Comparison of ENCODE assay signal across 1 cellular context in the genomic region with DNA sequence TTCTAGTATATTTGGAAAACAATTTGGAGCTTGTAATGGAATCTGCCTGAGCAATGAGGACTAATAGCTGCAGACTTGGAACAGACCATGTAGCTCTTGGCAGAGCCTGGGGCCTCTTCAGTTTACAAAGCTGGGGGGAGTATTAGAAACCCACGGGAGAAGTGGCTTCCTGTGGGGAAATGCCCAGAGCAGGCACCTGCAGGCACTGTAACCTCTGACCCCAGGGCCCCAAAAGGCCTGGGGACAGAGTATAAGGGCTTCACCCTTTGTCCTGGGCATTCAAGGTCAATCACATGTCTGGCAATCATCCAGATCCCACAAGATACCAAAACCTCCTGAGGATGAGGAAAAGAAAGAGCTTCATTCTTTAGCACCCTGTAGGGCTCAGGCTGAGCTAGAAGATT.
TF ChIP-seq lines count a peak whose summit lies in the region.

No MANE protein-coding gene starts in this region.

TF ChIP-seq in K562, 482 proteins besides CTCF, POLR2A, EP300 and RAD21:
- TF ChIP-seq, protein P1, sequence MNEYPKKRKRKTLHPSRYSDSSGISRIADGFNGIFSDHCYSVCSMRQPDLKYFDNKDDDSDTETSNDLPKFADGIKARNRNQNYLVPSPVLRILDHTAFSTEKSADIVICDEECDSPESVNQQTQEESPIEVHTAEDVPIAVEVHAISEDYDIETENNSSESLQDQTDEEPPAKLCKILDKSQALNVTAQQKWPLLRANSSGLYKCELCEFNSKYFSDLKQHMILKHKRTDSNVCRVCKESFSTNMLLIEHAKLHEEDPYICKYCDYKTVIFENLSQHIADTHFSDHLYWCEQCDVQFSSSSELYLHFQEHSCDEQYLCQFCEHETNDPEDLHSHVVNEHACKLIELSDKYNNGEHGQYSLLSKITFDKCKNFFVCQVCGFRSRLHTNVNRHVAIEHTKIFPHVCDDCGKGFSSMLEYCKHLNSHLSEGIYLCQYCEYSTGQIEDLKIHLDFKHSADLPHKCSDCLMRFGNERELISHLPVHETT (CRISPR knock-in tag; conservative IDR thresholded peaks at IDR 0.05 in 1 of 2, IDR thresholded peaks at IDR 0.05 in 1 of 2), result no peak
- peak; percentile 40; the same call in 1 of the 2 replicates for TF ChIP-seq NFIC (IDR thresholded peaks at IDR 0.05)
- TF ChIP-seq SRSF9 (IDR thresholded peaks at IDR 0.05; ENCODE audit: borderline replicate concordance, low read depth, low read length), result no peak
- no peak for TF ChIP-seq NR2C2 (CRISPR knock-in tag; IDR thresholded peaks at IDR 0.05)
- TF ChIP-seq NR2C2 (tag; IDR thresholded peaks at IDR 0.05), result peak; percentile 72
- TF ChIP-seq ESRRA (IDR thresholded peaks at IDR 0.05; ENCODE audit: borderline replicate concordance, low read depth), result peak; percentile 58
- TF ChIP-seq, protein P2, sequence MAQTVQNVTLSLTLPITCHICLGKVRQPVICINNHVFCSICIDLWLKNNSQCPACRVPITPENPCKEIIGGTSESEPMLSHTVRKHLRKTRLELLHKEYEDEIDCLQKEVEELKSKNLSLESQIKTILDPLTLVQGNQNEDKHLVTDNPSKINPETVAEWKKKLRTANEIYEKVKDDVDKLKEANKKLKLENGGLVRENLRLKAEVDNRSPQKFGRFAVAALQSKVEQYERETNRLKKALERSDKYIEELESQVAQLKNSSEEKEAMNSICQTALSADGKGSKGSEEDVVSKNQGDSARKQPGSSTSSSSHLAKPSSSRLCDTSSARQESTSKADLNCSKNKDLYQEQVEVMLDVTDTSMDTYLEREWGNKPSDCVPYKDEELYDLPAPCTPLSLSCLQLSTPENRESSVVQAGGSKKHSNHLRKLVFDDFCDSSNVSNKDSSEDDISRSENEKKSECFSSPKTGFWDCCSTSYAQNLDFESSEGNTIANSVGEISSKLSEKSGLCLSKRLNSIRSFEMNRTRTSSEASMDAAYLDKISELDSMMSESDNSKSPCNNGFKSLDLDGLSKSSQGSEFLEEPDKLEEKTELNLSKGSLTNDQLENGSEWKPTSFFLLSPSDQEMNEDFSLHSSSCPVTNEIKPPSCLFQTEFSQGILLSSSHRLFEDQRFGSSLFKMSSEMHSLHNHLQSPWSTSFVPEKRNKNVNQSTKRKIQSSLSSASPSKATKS (CRISPR knock-in tag; IDR thresholded peaks at IDR 0.05), result no peak
- no peak for TF ChIP-seq POLR2AphosphoS5 (IDR thresholded peaks at IDR 0.05; ENCODE audit: control insufficient read depth, insufficient read depth, low read depth, low read length)
- TF ChIP-seq IRF2 (CRISPR knock-in tag; IDR thresholded peaks at IDR 0.05), result no peak
- TF ChIP-seq BCOR (IDR thresholded peaks at IDR 0.05), result no peak
- TF ChIP-seq, protein P3, sequence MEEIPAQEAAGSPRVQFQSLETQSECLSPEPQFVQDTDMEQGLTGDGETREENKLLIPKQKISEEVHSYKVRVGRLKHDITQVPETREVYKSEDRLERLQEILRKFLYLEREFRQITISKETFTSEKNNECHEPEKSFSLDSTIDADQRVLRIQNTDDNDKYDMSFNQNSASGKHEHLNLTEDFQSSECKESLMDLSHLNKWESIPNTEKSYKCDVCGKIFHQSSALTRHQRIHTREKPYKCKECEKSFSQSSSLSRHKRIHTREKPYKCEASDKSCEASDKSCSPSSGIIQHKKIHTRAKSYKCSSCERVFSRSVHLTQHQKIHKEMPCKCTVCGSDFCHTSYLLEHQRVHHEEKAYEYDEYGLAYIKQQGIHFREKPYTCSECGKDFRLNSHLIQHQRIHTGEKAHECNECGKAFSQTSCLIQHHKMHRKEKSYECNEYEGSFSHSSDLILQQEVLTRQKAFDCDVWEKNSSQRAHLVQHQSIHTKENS (CRISPR knock-in tag; IDR thresholded peaks at IDR 0.05), result no peak
- TF ChIP-seq NR2C1 (IDR thresholded peaks at IDR 0.05), result no peak
- TF ChIP-seq NR2C1 (tag; IDR thresholded peaks at IDR 0.05), result peak; percentile 54; the same call in 1 of the 2 replicates
- TF ChIP-seq ZNF282 (CRISPR knock-in tag; IDR thresholded peaks at IDR 0.05), result no peak
- no peak for TF ChIP-seq DNMT1 (IDR thresholded peaks at IDR 0.05)
- TF ChIP-seq OTX1 (CRISPR knock-in tag; IDR thresholded peaks at IDR 0.05), result no peak
TF ChIP-seq in K562: peak in this region for 4.
